ENCODE assay signal across 8 cellular contexts in the genomic region with DNA sequence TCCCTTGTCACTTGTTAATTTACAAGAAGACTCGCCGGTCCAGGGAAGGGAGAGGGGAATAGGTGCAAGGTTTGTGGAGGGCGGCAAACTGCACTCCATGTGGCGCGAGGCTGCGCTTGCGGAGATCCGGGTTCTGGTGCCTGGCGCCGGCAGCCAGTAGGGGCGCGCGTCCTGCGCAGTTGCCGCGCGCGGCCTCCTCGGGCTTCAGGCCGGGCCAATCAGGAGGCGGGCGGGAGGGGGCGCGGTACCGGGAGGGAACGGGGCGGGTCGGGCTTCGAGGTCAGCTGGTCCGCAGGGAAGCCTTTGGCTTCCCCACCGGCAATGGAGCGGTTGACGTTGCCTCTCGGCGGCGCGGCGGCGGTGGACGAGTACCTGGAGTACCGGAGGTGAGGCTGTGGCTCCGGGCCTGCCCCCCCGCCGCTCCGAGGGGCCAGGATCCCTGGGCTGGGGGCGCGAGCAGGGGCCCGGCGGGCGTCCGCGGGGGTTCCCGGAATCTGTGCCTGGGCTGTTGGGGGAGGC. TPM values are rescaled to one million over a fixed set of nuclear protein-coding genes. Genes with fewer than 3 reads are reported as not detected.
A peak's percentile ranks its signal among the peaks of the same experiment; 100 is the strongest.
DNase-seq lines count a peak whose midpoint lies in the region; ATAC-seq and TF ChIP-seq lines count a peak whose summit lies in the region.

TSS of gene FAM221A (plus strand) at position 302 of the 519 bp plus-strand sequence. CDS start at position 322, 20 bp downstream.

- peaks cover 2% of the 10 kb centered on the region for H3K27me3 ChIP-seq in BE2C

- H3K36me3 ChIP-seq in BE2C: no peaks in the 10 kb centered on the region

- H3K9me3 ChIP-seq in BE2C: no peaks in the 10 kb centered on the region

- H3K4me1 ChIP-seq in BE2C: no peaks in the 10 kb centered on the region

- peak; percentile 85 for DNase-seq in BE2C
- DNase-seq in NCI-H524 treated with DMSO at 0.1 percent for 48 hours (lab: John Stamatoyannopoulos, UW): peak; percentile 48
- DNase-seq in activated T-cell treated with anti-CD3 and anti-CD28 coated beads for 4 hours: peak; percentile 67
- peak; percentile 73 for DNase-seq in myocyte (ENCODE audit: low read depth)
- DNase-seq in stimulated activated CD8-positive, alpha-beta memory T cell treated with anti-CD3 and anti-CD28 coated beads, Interleukin-7, amount 100 ng/mL, for 24 hours (ENCODE audit: low read depth): peak; percentile 57

- peak; percentile 55 for TF ChIP-seq POLR2A in GM19193 (IDR thresholded peaks at IDR 0.05; ENCODE audit: extremely low read depth, insufficient read depth, insufficient read length)

- ATAC-seq in HG03432 (IDR thresholded peaks at IDR 0.05; ENCODE audit: unreplicated experiment) (peak; percentile 99), esophagus mucosa (peak; percentile 99)

- H3K4me3 ChIP-seq in BE2C (ENCODE audit: low read depth, low read length): peak within 1 kb of the TSS; percentile 18

- TF ChIP-seq CTCF in BE2C (IDR thresholded peaks at IDR 0.05; ENCODE audit: low read depth, low read length): peak; percentile 58

RNA-seq across cellular contexts. Expression of gene FAM221A, which starts in this region (rescaled TPM):
- polyA plus RNA-seq in BE2C (2012; ENCODE audit: insufficient read depth, insufficient read length, low read depth): 1.2 TPM
- 4.0 TPM for total RNA-seq in esophagus mucosa
- 1.8 and 2.9 TPM in 2 replicates for total RNA-seq in myocyte
- polyA plus RNA-seq in myocyte (2012): 0.59 TPM

Comparison
In these comparisons a context has a peak if more than half of its experiments do, and no peak if none do; other contexts are left out.
1. Peak in every context shown above with its lines: DNase-seq, ATAC-seq and H3K4me3 ChIP-seq.